ENCODE assay signal across 9 cellular contexts in genomic region chr10:35542303-35542702, GRCh38.
"Had no signal": no experiment of that assay in that cellular context is flagged by ENCODE, and none has a peak within 500 bp of the region (broad histone marks: within the 10 kb centered on the region; RNA-seq: fewer than 3 reads in every experiment).

No MANE protein-coding gene starts in this region.

- H3K27ac Mint-ChIP-seq: nephron progenitor cell had no signal

- ATAC-seq: lower lobe of right lung had no signal

- DNase-seq: effector CD4-positive, alpha-beta T cell; lower lobe of right lung; nephron progenitor cell; nucleus accumbens; SHP77; spleen; stimulated activated CD8-positive, alpha-beta memory T cell treated with anti-CD3 and anti-CD28 coated beads, Interleukin-4, amount 100 ng/mL, for 48 hours; stimulated activated naive CD4-positive, alpha-beta T cell treated with Interleukin-2 at 50 U/mL for 16 hours; uterus had no signal

- H3K4me3 Mint-ChIP-seq: nephron progenitor cell had no signal
